ENCODE assay signal across 1 cellular context in genomic region chr3:37899711-37900306, GRCh38.
TF ChIP-seq lines count a peak whose summit lies in the region.

No MANE protein-coding gene starts in this region.

TF ChIP-seq in K562, 482 proteins besides CTCF, POLR2A, EP300 and RAD21 (continued from another document and continues in another):
- TF ChIP-seq TBL1XR1 (IDR thresholded peaks at IDR 0.05; ENCODE audit: low read length in 2 of 2) = no peak
- TF ChIP-seq ATF3 (IDR thresholded peaks at IDR 0.05) = no peak
- no peak for TF ChIP-seq ATF3 (CRISPR knock-in tag; conservative IDR thresholded peaks at IDR 0.05)
- TF ChIP-seq, protein P1, sequence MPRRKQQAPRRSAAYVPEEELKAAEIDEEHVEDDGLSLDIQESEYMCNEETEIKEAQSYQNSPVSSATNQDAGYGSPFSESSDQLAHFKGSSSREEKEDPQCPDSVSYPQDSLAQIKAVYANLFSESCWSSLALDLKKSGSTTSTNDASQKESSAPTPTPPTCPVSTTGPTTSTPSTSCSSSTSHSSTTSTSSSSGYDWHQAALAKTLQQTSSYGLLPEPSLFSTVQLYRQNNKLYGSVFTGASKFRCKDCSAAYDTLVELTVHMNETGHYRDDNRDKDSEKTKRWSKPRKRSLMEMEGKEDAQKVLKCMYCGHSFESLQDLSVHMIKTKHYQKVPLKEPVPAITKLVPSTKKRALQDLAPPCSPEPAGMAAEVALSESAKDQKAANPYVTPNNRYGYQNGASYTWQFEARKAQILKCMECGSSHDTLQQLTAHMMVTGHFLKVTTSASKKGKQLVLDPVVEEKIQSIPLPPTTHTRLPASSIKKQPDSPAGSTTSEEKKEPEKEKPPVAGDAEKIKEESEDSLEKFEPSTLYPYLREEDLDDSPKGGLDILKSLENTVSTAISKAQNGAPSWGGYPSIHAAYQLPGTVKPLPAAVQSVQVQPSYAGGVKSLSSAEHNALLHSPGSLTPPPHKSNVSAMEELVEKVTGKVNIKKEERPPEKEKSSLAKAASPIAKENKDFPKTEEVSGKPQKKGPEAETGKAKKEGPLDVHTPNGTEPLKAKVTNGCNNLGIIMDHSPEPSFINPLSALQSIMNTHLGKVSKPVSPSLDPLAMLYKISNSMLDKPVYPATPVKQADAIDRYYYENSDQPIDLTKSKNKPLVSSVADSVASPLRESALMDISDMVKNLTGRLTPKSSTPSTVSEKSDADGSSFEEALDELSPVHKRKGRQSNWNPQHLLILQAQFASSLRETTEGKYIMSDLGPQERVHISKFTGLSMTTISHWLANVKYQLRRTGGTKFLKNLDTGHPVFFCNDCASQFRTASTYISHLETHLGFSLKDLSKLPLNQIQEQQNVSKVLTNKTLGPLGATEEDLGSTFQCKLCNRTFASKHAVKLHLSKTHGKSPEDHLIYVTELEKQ (CRISPR knock-in tag; IDR thresholded peaks at IDR 0.05) = no peak
- TF ChIP-seq, protein P2, sequence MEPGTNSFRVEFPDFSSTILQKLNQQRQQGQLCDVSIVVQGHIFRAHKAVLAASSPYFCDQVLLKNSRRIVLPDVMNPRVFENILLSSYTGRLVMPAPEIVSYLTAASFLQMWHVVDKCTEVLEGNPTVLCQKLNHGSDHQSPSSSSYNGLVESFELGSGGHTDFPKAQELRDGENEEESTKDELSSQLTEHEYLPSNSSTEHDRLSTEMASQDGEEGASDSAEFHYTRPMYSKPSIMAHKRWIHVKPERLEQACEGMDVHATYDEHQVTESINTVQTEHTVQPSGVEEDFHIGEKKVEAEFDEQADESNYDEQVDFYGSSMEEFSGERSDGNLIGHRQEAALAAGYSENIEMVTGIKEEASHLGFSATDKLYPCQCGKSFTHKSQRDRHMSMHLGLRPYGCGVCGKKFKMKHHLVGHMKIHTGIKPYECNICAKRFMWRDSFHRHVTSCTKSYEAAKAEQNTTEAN (CRISPR knock-in tag; IDR thresholded peaks at IDR 0.05) = no peak
- no peak for TF ChIP-seq ZNF76 (CRISPR knock-in tag; IDR thresholded peaks at IDR 0.05; ENCODE audit: borderline replicate concordance)
- 0 out of 2 replicates have a peak, but pooled peaks have one; percentile 43 for TF ChIP-seq ZBTB9 (CRISPR knock-in tag; IDR thresholded peaks at IDR 0.05)
- no peak for TF ChIP-seq MYC (IDR thresholded peaks at IDR 0.05; ENCODE audit: low read depth, low read length)
- no peak for TF ChIP-seq MYC (CRISPR knock-in tag; IDR thresholded peaks at IDR 0.05; ENCODE audit: borderline replicate concordance, low read depth)
- no peak for TF ChIP-seq FOS (IDR thresholded peaks at IDR 0.05; ENCODE audit: extremely low read depth, insufficient read length)
- TF ChIP-seq PTBP1 (IDR thresholded peaks at IDR 0.05; ENCODE audit: low read depth, low read length) = no peak
- peak; percentile 63 for TF ChIP-seq CBFA2T2 (conservative IDR thresholded peaks at IDR 0.05)
- no peak for TF ChIP-seq ZNF445 (CRISPR knock-in tag; IDR thresholded peaks at IDR 0.05; ENCODE audit: low read depth)
- TF ChIP-seq ZNF41 (CRISPR knock-in tag; conservative IDR thresholded peaks at IDR 0.05) = no peak
- TF ChIP-seq ZC3H4 (CRISPR knock-in tag; IDR thresholded peaks at IDR 0.05; ENCODE audit: borderline replicate concordance) = no peak
- peak; percentile 69; the same call in 1 of the 2 replicates for TF ChIP-seq ETV1 (tag; conservative IDR thresholded peaks at IDR 0.05; ENCODE audit: low read depth)
- TF ChIP-seq LEF1 (IDR thresholded peaks at IDR 0.05) = no peak; the same call in 1 of the 2 replicates
- TF ChIP-seq MAX (CRISPR knock-in tag; IDR thresholded peaks at IDR 0.05) = no peak
- TF ChIP-seq, protein P3, sequence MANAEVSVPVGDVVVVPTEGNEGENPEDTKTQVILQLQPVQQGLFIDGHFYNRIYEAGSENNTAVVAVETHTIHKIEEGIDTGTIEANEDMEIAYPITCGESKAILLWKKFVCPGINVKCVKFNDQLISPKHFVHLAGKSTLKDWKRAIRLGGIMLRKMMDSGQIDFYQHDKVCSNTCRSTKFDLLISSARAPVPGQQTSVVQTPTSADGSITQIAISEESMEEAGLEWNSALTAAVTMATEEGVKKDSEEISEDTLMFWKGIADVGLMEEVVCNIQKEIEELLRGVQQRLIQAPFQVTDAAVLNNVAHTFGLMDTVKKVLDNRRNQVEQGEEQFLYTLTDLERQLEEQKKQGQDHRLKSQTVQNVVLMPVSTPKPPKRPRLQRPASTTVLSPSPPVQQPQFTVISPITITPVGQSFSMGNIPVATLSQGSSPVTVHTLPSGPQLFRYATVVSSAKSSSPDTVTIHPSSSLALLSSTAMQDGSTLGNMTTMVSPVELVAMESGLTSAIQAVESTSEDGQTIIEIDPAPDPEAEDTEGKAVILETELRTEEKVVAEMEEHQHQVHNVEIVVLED (CRISPR knock-in tag; IDR thresholded peaks at IDR 0.05) = no peak
- no peak for TF ChIP-seq FOXK2 (conservative IDR thresholded peaks at IDR 0.05 in 1 of 2, IDR thresholded peaks at IDR 0.05 in 1 of 2; ENCODE audit: low read depth in 2 of 2)
- TF ChIP-seq, protein P4, sequence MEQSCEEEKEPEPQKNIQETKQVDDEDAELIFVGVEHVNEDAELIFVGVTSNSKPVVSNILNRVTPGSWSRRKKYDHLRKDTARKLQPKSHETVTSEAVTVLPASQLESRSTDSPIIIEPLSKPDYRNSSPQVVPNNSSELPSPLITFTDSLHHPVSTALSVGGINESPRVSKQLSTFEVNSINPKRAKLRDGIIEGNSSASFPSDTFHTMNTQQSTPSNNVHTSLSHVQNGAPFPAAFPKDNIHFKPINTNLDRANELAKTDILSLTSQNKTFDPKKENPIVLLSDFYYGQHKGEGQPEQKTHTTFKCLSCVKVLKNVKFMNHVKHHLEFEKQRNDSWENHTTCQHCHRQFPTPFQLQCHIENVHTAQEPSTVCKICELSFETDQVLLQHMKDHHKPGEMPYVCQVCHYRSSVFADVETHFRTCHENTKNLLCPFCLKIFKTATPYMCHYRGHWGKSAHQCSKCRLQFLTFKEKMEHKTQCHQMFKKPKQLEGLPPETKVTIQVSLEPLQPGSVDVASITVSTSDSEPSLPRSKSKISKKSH (CRISPR knock-in tag; IDR thresholded peaks at IDR 0.05) = no peak
- TF ChIP-seq ZNF57 (CRISPR knock-in tag; IDR thresholded peaks at IDR 0.05) = no peak
- 0 out of 2 replicates have a peak, but pooled peaks have one; percentile 28 for TF ChIP-seq FOXJ2 (tag; IDR thresholded peaks at IDR 0.05)
- TF ChIP-seq ETS1 (conservative IDR thresholded peaks at IDR 0.05; ENCODE audit: control insufficient read depth, low read depth, low read length) = no peak
- TF ChIP-seq TARDBP (IDR thresholded peaks at IDR 0.05) = no peak
- TF ChIP-seq HDAC1 (IDR thresholded peaks at IDR 0.05) = no peak
- peak; percentile 89 for TF ChIP-seq ZNF239 (CRISPR knock-in tag; IDR thresholded peaks at IDR 0.05)
- TF ChIP-seq ZNF551 (CRISPR knock-in tag; IDR thresholded peaks at IDR 0.05) = no peak
- no peak for TF ChIP-seq RBM14 (IDR thresholded peaks at IDR 0.05; ENCODE audit: borderline replicate concordance, insufficient read depth, low read depth, low read length)
- TF ChIP-seq, protein P5, sequence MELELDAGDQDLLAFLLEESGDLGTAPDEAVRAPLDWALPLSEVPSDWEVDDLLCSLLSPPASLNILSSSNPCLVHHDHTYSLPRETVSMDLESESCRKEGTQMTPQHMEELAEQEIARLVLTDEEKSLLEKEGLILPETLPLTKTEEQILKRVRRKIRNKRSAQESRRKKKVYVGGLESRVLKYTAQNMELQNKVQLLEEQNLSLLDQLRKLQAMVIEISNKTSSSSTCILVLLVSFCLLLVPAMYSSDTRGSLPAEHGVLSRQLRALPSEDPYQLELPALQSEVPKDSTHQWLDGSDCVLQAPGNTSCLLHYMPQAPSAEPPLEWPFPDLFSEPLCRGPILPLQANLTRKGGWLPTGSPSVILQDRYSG (tag; conservative IDR thresholded peaks at IDR 0.05; ENCODE audit: low read depth) = no peak
- peak; percentile 82 for TF ChIP-seq CBFA2T3 (IDR thresholded peaks at IDR 0.05)
- no peak for TF ChIP-seq RBM34 (IDR thresholded peaks at IDR 0.05; ENCODE audit: borderline replicate concordance, insufficient read depth, low read length)
- TF ChIP-seq NFIX (CRISPR knock-in tag; IDR thresholded peaks at IDR 0.05; ENCODE audit: low read depth) = no peak
- TF ChIP-seq HNRNPUL1 (IDR thresholded peaks at IDR 0.05; ENCODE audit: low read length) = no peak
- no peak for TF ChIP-seq NR2C1 (IDR thresholded peaks at IDR 0.05)
- no peak for TF ChIP-seq NR2C1 (tag; IDR thresholded peaks at IDR 0.05)
- no peak for TF ChIP-seq SREBF1 (IDR thresholded peaks at IDR 0.05; ENCODE audit: borderline replicate concordance, low read depth, low read length)
- no peak for TF ChIP-seq ZNF586 (CRISPR knock-in tag; conservative IDR thresholded peaks at IDR 0.05)
- TF ChIP-seq HDAC6 (IDR thresholded peaks at IDR 0.05; ENCODE audit: low read depth, low read length) = no peak
- TF ChIP-seq ZNF717 (CRISPR knock-in tag; IDR thresholded peaks at IDR 0.05) = no peak
- TF ChIP-seq JUND (IDR thresholded peaks at IDR 0.05; ENCODE audit: borderline replicate concordance, low read depth, low read length) = no peak; the same call in 1 of the 2 replicates
- TF ChIP-seq JUND (tag; IDR thresholded peaks at IDR 0.05; ENCODE audit: borderline replicate concordance, low read depth, low read length) = peak; percentile 47; the same call in 2 of the 3 replicates
- no peak for TF ChIP-seq ZNF282 (CRISPR knock-in tag; IDR thresholded peaks at IDR 0.05)
- no peak for TF ChIP-seq ZNF398 (CRISPR knock-in tag; IDR thresholded peaks at IDR 0.05)
- TF ChIP-seq ATF7 (IDR thresholded peaks at IDR 0.05) = no peak
- TF ChIP-seq TEAD1 (CRISPR knock-in tag; IDR thresholded peaks at IDR 0.05) = no peak
- TF ChIP-seq KLF13 (tag; IDR thresholded peaks at IDR 0.05; ENCODE audit: borderline replicate concordance, low read depth) = no peak
- TF ChIP-seq ELF4 (CRISPR knock-in tag; IDR thresholded peaks at IDR 0.05) = 0 out of 2 replicates have a peak, but pooled peaks have one; percentile 23
- TF ChIP-seq ASH1L (IDR thresholded peaks at IDR 0.05; ENCODE audit: borderline replicate concordance, low read depth, partially characterized antibody) = no peak
- no peak for TF ChIP-seq SUPT5H (IDR thresholded peaks at IDR 0.05)
- no peak for TF ChIP-seq PYGO2 (tag; IDR thresholded peaks at IDR 0.05)
- no peak for TF ChIP-seq ZBTB1 (CRISPR knock-in tag; IDR thresholded peaks at IDR 0.05; ENCODE audit: borderline replicate concordance, low read depth)
- no peak for TF ChIP-seq CREB3L1 (IDR thresholded peaks at IDR 0.05; ENCODE audit: borderline replicate concordance, low read depth)
- no peak for TF ChIP-seq ZNF696 (CRISPR knock-in tag; conservative IDR thresholded peaks at IDR 0.05)
- no peak for TF ChIP-seq ZNF23 (CRISPR knock-in tag; IDR thresholded peaks at IDR 0.05)
- TF ChIP-seq CAMTA2 (CRISPR knock-in tag; conservative IDR thresholded peaks at IDR 0.05) = no peak
- no peak for TF ChIP-seq STAG1 (CRISPR knock-in tag; IDR thresholded peaks at IDR 0.05; ENCODE audit: borderline replicate concordance)
- TF ChIP-seq ZNF175 (CRISPR knock-in tag; IDR thresholded peaks at IDR 0.05; ENCODE audit: low read depth) = 0 out of 2 replicates have a peak, but pooled peaks have one; percentile 55
- no peak for TF ChIP-seq CBX2 (IDR thresholded peaks at IDR 0.05; ENCODE audit: insufficient read depth, low read length, poor library complexity, severe bottlenecking)
